Comparison of ENCODE assay signal across 2 cellular contexts in the genomic region with DNA sequence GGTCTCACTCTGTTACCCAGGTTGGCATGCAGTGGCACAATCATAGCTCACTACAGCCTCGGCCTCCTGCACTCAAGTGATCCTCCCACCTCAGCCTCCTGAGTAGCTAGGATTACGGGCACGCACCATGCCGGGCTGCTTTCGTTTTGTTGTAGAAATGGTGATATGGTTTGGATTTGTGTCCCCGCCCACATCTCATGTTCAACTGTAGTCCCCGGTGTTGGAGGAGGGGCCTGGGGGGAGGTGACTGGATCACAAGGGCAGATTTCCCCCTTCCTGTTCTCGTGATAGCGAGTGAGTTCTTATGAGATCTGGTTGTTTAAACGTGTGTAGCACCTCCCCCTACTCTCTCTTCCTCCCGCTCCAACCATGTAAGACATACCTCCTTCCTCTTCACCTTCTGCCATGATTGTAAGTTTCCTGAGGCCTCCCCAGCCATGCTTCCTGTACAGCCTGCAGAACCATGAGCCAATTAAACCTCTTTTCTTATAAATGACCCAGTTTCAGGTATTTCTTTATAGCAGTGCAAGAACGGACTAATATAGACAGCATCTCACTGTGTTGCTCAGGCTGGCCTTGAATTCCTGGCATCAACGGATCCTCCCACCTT.
TF ChIP-seq lines count a peak whose summit lies in the region.

No MANE protein-coding gene starts in this region.

TF ChIP-seq in GM23338, 12 proteins besides CTCF, POLR2A, EP300 and RAD21 (continued from another document):
- TF ChIP-seq, protein P1, sequence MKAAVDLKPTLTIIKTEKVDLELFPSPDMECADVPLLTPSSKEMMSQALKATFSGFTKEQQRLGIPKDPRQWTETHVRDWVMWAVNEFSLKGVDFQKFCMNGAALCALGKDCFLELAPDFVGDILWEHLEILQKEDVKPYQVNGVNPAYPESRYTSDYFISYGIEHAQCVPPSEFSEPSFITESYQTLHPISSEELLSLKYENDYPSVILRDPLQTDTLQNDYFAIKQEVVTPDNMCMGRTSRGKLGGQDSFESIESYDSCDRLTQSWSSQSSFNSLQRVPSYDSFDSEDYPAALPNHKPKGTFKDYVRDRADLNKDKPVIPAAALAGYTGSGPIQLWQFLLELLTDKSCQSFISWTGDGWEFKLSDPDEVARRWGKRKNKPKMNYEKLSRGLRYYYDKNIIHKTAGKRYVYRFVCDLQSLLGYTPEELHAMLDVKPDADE (IDR thresholded peaks at IDR 0.05), result no peak

TF ChIP-seq in K562, 482 proteins besides CTCF, POLR2A, EP300 and RAD21 (continued from another document and continues in another):
- TF ChIP-seq, protein P2, sequence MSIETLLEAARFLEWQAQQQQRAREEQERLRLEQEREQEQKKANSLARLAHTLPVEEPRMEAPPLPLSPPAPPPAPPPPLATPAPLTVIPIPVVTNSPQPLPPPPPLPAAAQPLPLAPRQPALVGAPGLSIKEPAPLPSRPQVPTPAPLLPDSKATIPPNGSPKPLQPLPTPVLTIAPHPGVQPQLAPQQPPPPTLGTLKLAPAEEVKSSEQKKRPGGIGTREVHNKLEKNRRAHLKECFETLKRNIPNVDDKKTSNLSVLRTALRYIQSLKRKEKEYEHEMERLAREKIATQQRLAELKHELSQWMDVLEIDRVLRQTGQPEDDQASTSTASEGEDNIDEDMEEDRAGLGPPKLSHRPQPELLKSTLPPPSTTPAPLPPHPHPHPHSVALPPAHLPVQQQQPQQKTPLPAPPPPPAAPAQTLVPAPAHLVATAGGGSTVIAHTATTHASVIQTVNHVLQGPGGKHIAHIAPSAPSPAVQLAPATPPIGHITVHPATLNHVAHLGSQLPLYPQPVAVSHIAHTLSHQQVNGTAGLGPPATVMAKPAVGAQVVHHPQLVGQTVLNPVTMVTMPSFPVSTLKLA (conservative IDR thresholded peaks at IDR 0.05), result peak; percentile 48 to 52; a peak in 1 of 4 replicates
- TF ChIP-seq ZNF165 (CRISPR knock-in tag; IDR thresholded peaks at IDR 0.05; ENCODE audit: borderline replicate concordance) (no peak), HNRNPUL1 (IDR thresholded peaks at IDR 0.05; ENCODE audit: low read length) (no peak), KDM1A (IDR thresholded peaks at IDR 0.05) (no peak), DMBX1 (CRISPR knock-in tag; IDR thresholded peaks at IDR 0.05; ENCODE audit: borderline replicate concordance) (no peak), CBX8 (IDR thresholded peaks at IDR 0.05; ENCODE audit: borderline replicate concordance, extremely low read depth, low read depth, low read length, poor library complexity, severe bottlenecking) (no peak), HNRNPH1 (optimal IDR thresholded peaks at IDR 0.05; ENCODE audit: low read depth, low read length) (no peak), PML (IDR thresholded peaks at IDR 0.05; ENCODE audit: low read length) (no peak), LEF1 (IDR thresholded peaks at IDR 0.05) (no peak; the same call in 1 of the 2 replicates), DPF2 (IDR thresholded peaks at IDR 0.05) (peak; percentile 56; the same call in 1 of the 2 replicates), POLR3A (IDR thresholded peaks at IDR 0.05; ENCODE audit: borderline replicate concordance, extremely low read depth, insufficient read depth, insufficient read length) (no peak), ARHGAP35 (IDR thresholded peaks at IDR 0.05; ENCODE audit: partially characterized antibody) (peak; percentile 51), SNIP1 (IDR thresholded peaks at IDR 0.05; ENCODE audit: low read depth) (no peak), CSDE1 (IDR thresholded peaks at IDR 0.05) (no peak), CBX5 (IDR thresholded peaks at IDR 0.05; ENCODE audit: borderline replicate concordance, low read depth) (no peak), MTA3 (IDR thresholded peaks at IDR 0.05; ENCODE audit: borderline replicate concordance) (peak; percentile 43; the same call in 1 of the 2 replicates), RBM14 (IDR thresholded peaks at IDR 0.05; ENCODE audit: borderline replicate concordance, insufficient read depth, low read depth, low read length) (no peak), XRCC3 (IDR thresholded peaks at IDR 0.05) (no peak), ZNF431 (CRISPR knock-in tag; IDR thresholded peaks at IDR 0.05) (no peak), E2F3 (CRISPR knock-in tag; IDR thresholded peaks at IDR 0.05) (no peak), ZNF584 (CRISPR knock-in tag; IDR thresholded peaks at IDR 0.05; ENCODE audit: low read depth) (no peak), MBD2 (IDR thresholded peaks at IDR 0.05; ENCODE audit: borderline replicate concordance, low read depth) (no peak), RBM34 (IDR thresholded peaks at IDR 0.05; ENCODE audit: borderline replicate concordance, insufficient read depth, low read length) (no peak), SMC3 (conservative IDR thresholded peaks at IDR 0.05; ENCODE audit: insufficient read depth, low read depth, low read length) (no peak), ILF3 (IDR thresholded peaks at IDR 0.05; ENCODE audit: borderline replicate concordance) (no peak), TCFL5 (CRISPR knock-in tag; conservative IDR thresholded peaks at IDR 0.05) (no peak), HDGF (IDR thresholded peaks at IDR 0.05) (no peak), EHMT2 (IDR thresholded peaks at IDR 0.05) (peak; percentile 46; the same call in 1 of the 2 replicates), NCOR1 (IDR thresholded peaks at IDR 0.05) (no peak), CBFA2T3 (IDR thresholded peaks at IDR 0.05) (no peak), PRMT5 (CRISPR knock-in tag; IDR thresholded peaks at IDR 0.05) (no peak), ZNF75A (CRISPR knock-in tag; IDR thresholded peaks at IDR 0.05) (no peak)
- TF ChIP-seq, protein P3, sequence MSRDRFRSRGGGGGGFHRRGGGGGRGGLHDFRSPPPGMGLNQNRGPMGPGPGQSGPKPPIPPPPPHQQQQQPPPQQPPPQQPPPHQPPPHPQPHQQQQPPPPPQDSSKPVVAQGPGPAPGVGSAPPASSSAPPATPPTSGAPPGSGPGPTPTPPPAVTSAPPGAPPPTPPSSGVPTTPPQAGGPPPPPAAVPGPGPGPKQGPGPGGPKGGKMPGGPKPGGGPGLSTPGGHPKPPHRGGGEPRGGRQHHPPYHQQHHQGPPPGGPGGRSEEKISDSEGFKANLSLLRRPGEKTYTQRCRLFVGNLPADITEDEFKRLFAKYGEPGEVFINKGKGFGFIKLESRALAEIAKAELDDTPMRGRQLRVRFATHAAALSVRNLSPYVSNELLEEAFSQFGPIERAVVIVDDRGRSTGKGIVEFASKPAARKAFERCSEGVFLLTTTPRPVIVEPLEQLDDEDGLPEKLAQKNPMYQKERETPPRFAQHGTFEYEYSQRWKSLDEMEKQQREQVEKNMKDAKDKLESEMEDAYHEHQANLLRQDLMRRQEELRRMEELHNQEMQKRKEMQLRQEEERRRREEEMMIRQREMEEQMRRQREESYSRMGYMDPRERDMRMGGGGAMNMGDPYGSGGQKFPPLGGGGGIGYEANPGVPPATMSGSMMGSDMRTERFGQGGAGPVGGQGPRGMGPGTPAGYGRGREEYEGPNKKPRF (IDR thresholded peaks at IDR 0.05; ENCODE audit: low read depth, low read length), result no peak
- TF ChIP-seq, protein P4, sequence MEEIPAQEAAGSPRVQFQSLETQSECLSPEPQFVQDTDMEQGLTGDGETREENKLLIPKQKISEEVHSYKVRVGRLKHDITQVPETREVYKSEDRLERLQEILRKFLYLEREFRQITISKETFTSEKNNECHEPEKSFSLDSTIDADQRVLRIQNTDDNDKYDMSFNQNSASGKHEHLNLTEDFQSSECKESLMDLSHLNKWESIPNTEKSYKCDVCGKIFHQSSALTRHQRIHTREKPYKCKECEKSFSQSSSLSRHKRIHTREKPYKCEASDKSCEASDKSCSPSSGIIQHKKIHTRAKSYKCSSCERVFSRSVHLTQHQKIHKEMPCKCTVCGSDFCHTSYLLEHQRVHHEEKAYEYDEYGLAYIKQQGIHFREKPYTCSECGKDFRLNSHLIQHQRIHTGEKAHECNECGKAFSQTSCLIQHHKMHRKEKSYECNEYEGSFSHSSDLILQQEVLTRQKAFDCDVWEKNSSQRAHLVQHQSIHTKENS (CRISPR knock-in tag; IDR thresholded peaks at IDR 0.05), result no peak
- TF ChIP-seq, protein P5, sequence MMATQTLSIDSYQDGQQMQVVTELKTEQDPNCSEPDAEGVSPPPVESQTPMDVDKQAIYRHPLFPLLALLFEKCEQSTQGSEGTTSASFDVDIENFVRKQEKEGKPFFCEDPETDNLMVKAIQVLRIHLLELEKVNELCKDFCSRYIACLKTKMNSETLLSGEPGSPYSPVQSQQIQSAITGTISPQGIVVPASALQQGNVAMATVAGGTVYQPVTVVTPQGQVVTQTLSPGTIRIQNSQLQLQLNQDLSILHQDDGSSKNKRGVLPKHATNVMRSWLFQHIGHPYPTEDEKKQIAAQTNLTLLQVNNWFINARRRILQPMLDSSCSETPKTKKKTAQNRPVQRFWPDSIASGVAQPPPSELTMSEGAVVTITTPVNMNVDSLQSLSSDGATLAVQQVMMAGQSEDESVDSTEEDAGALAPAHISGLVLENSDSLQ (IDR thresholded peaks at IDR 0.05), result no peak
- TF ChIP-seq, protein P6, sequence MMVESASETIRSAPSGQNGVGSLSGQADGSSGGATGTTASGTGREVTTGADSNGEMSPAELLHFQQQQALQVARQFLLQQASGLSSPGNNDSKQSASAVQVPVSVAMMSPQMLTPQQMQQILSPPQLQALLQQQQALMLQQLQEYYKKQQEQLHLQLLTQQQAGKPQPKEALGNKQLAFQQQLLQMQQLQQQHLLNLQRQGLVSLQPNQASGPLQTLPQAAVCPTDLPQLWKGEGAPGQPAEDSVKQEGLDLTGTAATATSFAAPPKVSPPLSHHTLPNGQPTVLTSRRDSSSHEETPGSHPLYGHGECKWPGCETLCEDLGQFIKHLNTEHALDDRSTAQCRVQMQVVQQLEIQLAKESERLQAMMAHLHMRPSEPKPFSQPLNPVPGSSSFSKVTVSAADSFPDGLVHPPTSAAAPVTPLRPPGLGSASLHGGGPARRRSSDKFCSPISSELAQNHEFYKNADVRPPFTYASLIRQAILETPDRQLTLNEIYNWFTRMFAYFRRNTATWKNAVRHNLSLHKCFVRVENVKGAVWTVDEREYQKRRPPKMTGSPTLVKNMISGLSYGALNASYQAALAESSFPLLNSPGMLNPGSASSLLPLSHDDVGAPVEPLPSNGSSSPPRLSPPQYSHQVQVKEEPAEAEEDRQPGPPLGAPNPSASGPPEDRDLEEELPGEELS (CRISPR knock-in tag; IDR thresholded peaks at IDR 0.05; ENCODE audit: borderline replicate concordance), result no peak
- TF ChIP-seq, protein P7, sequence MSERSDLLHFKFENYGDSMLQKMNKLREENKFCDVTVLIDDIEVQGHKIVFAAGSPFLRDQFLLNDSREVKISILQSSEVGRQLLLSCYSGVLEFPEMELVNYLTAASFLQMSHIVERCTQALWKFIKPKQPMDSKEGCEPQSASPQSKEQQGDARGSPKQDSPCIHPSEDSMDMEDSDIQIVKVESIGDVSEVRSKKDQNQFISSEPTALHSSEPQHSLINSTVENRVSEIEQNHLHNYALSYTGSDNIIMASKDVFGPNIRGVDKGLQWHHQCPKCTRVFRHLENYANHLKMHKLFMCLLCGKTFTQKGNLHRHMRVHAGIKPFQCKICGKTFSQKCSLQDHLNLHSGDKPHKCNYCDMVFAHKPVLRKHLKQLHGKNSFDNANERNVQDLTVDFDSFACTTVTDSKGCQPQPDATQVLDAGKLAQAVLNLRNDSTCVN (CRISPR knock-in tag; IDR thresholded peaks at IDR 0.05), result 0 out of 2 replicates have a peak, but pooled peaks have one; percentile 62
- TF ChIP-seq, protein P8, sequence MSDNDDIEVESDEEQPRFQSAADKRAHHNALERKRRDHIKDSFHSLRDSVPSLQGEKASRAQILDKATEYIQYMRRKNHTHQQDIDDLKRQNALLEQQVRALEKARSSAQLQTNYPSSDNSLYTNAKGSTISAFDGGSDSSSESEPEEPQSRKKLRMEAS (CRISPR knock-in tag; IDR thresholded peaks at IDR 0.05), result peak; percentile 53; the same call in 1 of the 2 replicates
- TF ChIP-seq, protein P9, sequence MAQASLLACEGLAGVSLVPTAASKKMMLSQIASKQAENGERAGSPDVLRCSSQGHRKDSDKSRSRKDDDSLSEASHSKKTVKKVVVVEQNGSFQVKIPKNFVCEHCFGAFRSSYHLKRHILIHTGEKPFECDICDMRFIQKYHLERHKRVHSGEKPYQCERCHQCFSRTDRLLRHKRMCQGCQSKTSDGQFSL (CRISPR knock-in tag; IDR thresholded peaks at IDR 0.05), result peak; percentile 77
- TF ChIP-seq, protein P9 (tag; IDR thresholded peaks at IDR 0.05), result no peak
